In the genomic region with DNA sequence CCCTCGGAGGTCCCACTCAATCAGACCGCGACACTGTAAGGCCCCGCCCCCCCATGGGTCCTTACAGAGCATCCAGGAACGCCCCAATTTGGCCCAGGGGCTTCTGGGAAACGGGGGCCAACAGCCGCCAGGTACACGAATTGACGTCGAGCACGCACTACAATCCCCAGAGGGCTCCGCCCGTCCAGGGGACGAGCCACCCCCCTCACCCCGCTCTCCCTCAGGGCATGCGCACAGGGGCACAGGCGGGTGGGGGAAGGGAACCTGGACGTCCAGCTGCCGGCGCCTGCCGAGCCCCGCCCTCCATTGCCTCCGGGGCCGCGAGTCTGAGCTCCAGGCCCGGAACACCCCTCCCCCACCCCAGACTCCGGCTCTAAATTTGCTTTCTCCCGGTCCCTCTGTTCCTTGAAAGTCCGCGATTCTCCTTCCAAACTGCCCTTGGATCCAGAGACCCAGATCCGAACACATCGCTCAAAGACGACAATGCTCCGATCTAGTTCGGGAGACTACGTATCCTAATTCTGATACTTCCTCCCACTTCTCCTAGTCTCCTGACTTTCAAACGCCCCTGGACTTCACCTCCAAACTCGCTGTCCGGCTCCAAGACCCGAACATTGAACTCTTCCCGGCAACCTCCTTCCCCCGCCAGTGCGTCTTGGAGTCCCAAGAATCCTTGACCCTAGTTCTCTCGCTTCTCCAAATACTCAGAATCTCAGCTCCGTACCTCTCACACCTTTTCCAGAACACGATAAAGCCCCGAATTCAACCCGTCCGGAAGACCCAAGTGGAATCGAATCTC, we compare ENCODE assay signal across 8 cellular contexts. TPM values are rescaled to one million over a fixed set of nuclear protein-coding genes. Genes with fewer than 3 reads are reported as not detected.
DNase-seq lines count a peak whose midpoint lies in the region; TF ChIP-seq lines count a peak whose summit lies in the region.

No MANE protein-coding gene starts in this region.

- H3K9me2 ChIP-seq in MM.1S (replicated peaks; ENCODE audit: insufficient read depth, low read length), result no peaks in the 10 kb centered on the region

- H3K4me2 ChIP-seq in MM.1S (ENCODE audit: low read depth, low read length), result peak overlapping the region; percentile 92

- DNase-seq in ELR (ENCODE audit: low read depth) (peak; percentile 100), HAP-1 (ENCODE audit: low spot score in 2 of 2) (peak; percentile 100), MM.1S (peak; percentile 100), SHP77 treated with DMSO at 0.1 percent for 48 hours (lab: John Stamatoyannopoulos, UW) (peak; percentile 99), activated gamma-delta T cell treated with Interleukin-2 at 50 U/mL for 16 hours (peak; percentile 100), fibroblast of villous mesenchyme (ENCODE audit: low read depth) (peak; percentile 100), neural crest cell (ENCODE audit: low read depth, low spot score) (peak; percentile 99), stomach (peak; percentile 100)

- H3K4me1 Mint-ChIP-seq in neural crest cell, result peaks cover 26% of the 10 kb centered on the region

- H4K20me1 ChIP-seq in MM.1S (ENCODE audit: insufficient read depth, low read length), result no peaks in the 10 kb centered on the region

- H3K9me3 Mint-ChIP-seq in neural crest cell, result no peaks in the 10 kb centered on the region

- H3K4me1 ChIP-seq in HAP-1 (peaks cover 24% of the 10 kb centered on the region), MM.1S (ENCODE audit: low read length) (0 out of 2 replicates have a peak, but pooled peaks cover 4% of the 10 kb centered on the region), stomach (peaks cover 20 to 49% (median 38%) of the 10 kb centered on the region in 4 donors)

- no peaks in the 10 kb centered on the region for H3K9me3 ChIP-seq in HAP-1
- no peaks in the 10 kb centered on the region for H3K9me3 ChIP-seq in MM.1S (replicated peaks; ENCODE audit: insufficient read depth, low read length)
- no peaks in the 10 kb centered on the region for H3K9me3 ChIP-seq in stomach

- peak overlapping the region; percentile 91 for H2AFZ ChIP-seq in MM.1S (ENCODE audit: low read length)

- intact Hi-C loops in stomach (cut with DNase I; ENCODE audit: low total_unique reads), result no loop called here

- H3K36me3 ChIP-seq in HAP-1 (replicated peaks), result peaks cover 26% of the 10 kb centered on the region
- H3K36me3 ChIP-seq in MM.1S (replicated peaks; ENCODE audit: insufficient read depth, low read length), result no peaks in the 10 kb centered on the region
- H3K36me3 ChIP-seq in stomach, result peaks cover 28 to 42% (median 37%) of the 10 kb centered on the region in 4 donors

- in situ Hi-C loops in HAP-1 (cut with MboI; ENCODE audit: low sequenced_read_pairs), result no loop called here

- peak overlapping the region; percentile 71 for H3K9ac ChIP-seq in MM.1S (ENCODE audit: low read length)

- H3K4me3 ChIP-seq in HAP-1, result peak overlapping the region; percentile 88
- H3K4me3 ChIP-seq in MM.1S (ENCODE audit: low read length), result peak overlapping the region; percentile 96
- H3K4me3 ChIP-seq in fibroblast of villous mesenchyme (ENCODE audit: low read depth, low read length), result peak overlapping the region; percentile 100
- H3K4me3 ChIP-seq in stomach, result peak overlapping the region; percentile 69 to 98 (median 88)

- TF ChIP-seq CTCF in MM.1S (IDR thresholded peaks at IDR 0.05; ENCODE audit: low read length) (no peak), fibroblast of villous mesenchyme (IDR thresholded peaks at IDR 0.05; ENCODE audit: insufficient read depth, low read depth, low read length) (no peak), neural crest cell (conservative IDR thresholded peaks at IDR 0.05) (no peak), stomach (IDR thresholded peaks at IDR 0.05) (no peak)

- H3K79me2 ChIP-seq in MM.1S (ENCODE audit: low read length), result peaks cover 22% of the 10 kb centered on the region

- H3K27me3 Mint-ChIP-seq in neural crest cell (ENCODE audit: low read depth), result peaks cover 2% of the 10 kb centered on the region

- H3K27ac ChIP-seq in MM.1S (ENCODE audit: low read length) (peak overlapping the region; percentile 72), stomach (peak overlapping the region; percentile 92 to 100 (median 98))

- peaks cover 6% of the 10 kb centered on the region for H3F3A ChIP-seq in MM.1S (ENCODE audit: insufficient read depth, low read length)

- WGBS in stomach, 5 donors, result 0 to 1% (median 0%) methylated on average over 41 to 50 of the region's 50 CpGs

- no peaks in the 10 kb centered on the region for H3K36me3 Mint-ChIP-seq in neural crest cell (ENCODE audit: low read depth)

- peak overlapping the region; percentile 96 for H3K27ac Mint-ChIP-seq in neural crest cell (ENCODE audit: unreplicated experiment)

- peak overlapping the region; percentile 97 for H3K4me3 Mint-ChIP-seq in neural crest cell

- peak; percentile 40 for TF ChIP-seq EP300 in stomach (IDR thresholded peaks at IDR 0.05)

- H3K27me3 ChIP-seq in HAP-1 (ENCODE audit: low read depth) (no peaks in the 10 kb centered on the region), MM.1S (replicated peaks; ENCODE audit: insufficient read depth, low read length) (no peaks in the 10 kb centered on the region), stomach (no peaks in the 10 kb centered on the region)

- TF ChIP-seq POLR2A in stomach (IDR thresholded peaks at IDR 0.05), result peak in 1 of 4 donors; percentile 32

RNA-seq across cellular contexts. Expression of gene SERTAD3, which starts 0.8 kb away (rescaled TPM):
- total RNA-seq in fibroblast of villous mesenchyme (38.0 and 49.2 TPM in 2 replicates), neural crest cell (22.3 and 25.8 TPM in 2 replicates), stomach (10 to 100 TPM in 4 of 5 donors, 1 to 10 TPM in 1; 6.2 to 41.4 (median 32.5) TPM)
- polyA plus RNA-seq in stomach, result 10 to 100 TPM; 16.8 to 29.4 (median 25.9) TPM

RNA-seq across cellular contexts. Expression of gene SERTAD1, which starts 17.5 kb away (rescaled TPM):
- total RNA-seq in fibroblast of villous mesenchyme, result 20.0 and 22.0 TPM in 2 replicates
- total RNA-seq in neural crest cell, result 3.2 and 3.3 TPM in 2 replicates
- 10 to 100 TPM in 1 of 5 donors, 1 to 10 TPM in 3, not detected in 1; 8.6 to 16.8 (median 9.7) TPM for total RNA-seq in stomach
- 10 to 100 TPM; 11.2 to 36.5 (median 25.2) TPM for polyA plus RNA-seq in stomach

RNA-seq across cellular contexts. Expression of gene BLVRB, which starts 22.2 kb away (rescaled TPM):
- total RNA-seq in fibroblast of villous mesenchyme, result 33.7 and 64.7 TPM in 2 replicates
- 3.1 and 3.2 TPM in 2 replicates for total RNA-seq in neural crest cell
- 100 to 1,000 TPM in 4 of 5 donors, 10 to 100 TPM in 1; 54.3 to 561 (median 121) TPM for total RNA-seq in stomach
- polyA plus RNA-seq in stomach, result 100 to 1,000 TPM; 247 to 492 (median 288) TPM

RNA-seq across cellular contexts. Expression of gene SPTBN4, which starts 23.5 kb away (rescaled TPM):
- total RNA-seq in fibroblast of villous mesenchyme (0.32 and 1.3 TPM in 2 replicates), neural crest cell (0.40 and 1.1 TPM in 2 replicates), stomach (10 to 100 TPM in 1 of 5 donors, 1 to 10 TPM in 3, not detected in 1; 2.2 to 18.1 (median 2.6) TPM)
- polyA plus RNA-seq in stomach, result 1 to 10 TPM; 1.4 to 2.2 (median 2.0) TPM

RNA-seq across cellular contexts. Expression of gene PRX, which starts 30.2 kb away (rescaled TPM):
- 0.86 and 1.9 TPM in 2 replicates for total RNA-seq in fibroblast of villous mesenchyme
- total RNA-seq in neural crest cell, result 2.8 and 2.9 TPM in 2 replicates
- 1 to 10 TPM in 4 of 5 donors, not detected in 1; 4.3 to 8.6 (median 6.3) TPM for total RNA-seq in stomach
- 1 to 10 TPM; 1.6 to 2.7 (median 2.1) TPM for polyA plus RNA-seq in stomach

Comparison
In these comparisons a context has a peak if more than half of its experiments do, and no peak if none do; other contexts are left out.
1. Peak in every context shown above with its lines: DNase-seq, H3K4me3 ChIP-seq and H3K27ac ChIP-seq.